20 cellular contexts compared by ENCODE assay signal in genomic region chr15:58547628-58548307, GRCh38.
DNase-seq lines count a peak whose midpoint lies in the region; ATAC-seq and TF ChIP-seq lines count a peak whose summit lies in the region.
"Had no signal": no experiment of that assay in that cellular context is flagged by ENCODE, and none has a peak within 500 bp of the region (broad histone marks: within the 10 kb centered on the region; RNA-seq: fewer than 3 reads in every experiment).

No MANE protein-coding gene starts in this region.

- CTCF ChIA-PET in PC-9 (lab: Charles Lee), result interaction anchor here (0.6 to 0.9 kb wide), 3 partner anchors 17 to 202 kb away, joined by 3 to 11 read pairs (median 6); no protein-coding TSS in a partner anchor

- H3K27ac Mint-ChIP-seq in activated CD4-positive, alpha-beta T cell treated with anti-CD3 and anti-CD28 coated beads, Interleukin-2, amount 10 ng/mL, durations not matched to agents 24 days and 14 days, result peak overlapping the region; percentile 45
- H3K27ac Mint-ChIP-seq: activated B cell treated with CpG ODN at 0.5 μM for 24 hours; CD8-positive, alpha-beta T cell had no signal

- H3K4me2 ChIP-seq in PC-9 (peak overlapping the region; percentile 79), fibroblast of lung (ENCODE audit: extremely low read depth, insufficient read depth, low read length) (no peak overlapping the region), smooth muscle cell (no peak overlapping the region)

- BruUV-seq in PC-9 (replicated peaks; lab: Mats Ljungman, UMichigan), result no TSS peak

- no peak for DNase-seq in activated CD4-positive, alpha-beta T cell treated with anti-CD3 and anti-CD28 coated beads, Interleukin-2, amount 10 ng/mL, durations not matched to agents 24 days and 14 days
- no peak for DNase-seq in activated CD4-positive, alpha-beta T cell treated with anti-CD3 and anti-CD28 coated beads for 4 hours
- no peak for DNase-seq in PC-9
- no peak for DNase-seq in fibroblast of lung (ENCODE audit: low read depth in 2 of 2)
- DNase-seq in smooth muscle cell (lab: John Stamatoyannopoulos, UW; ENCODE audit: unreplicated experiment), result no peak
- no peak for DNase-seq in anterior cingulate cortex (lab: John Stamatoyannopoulos, UW)
- DNase-seq: activated B cell treated with CpG ODN at 0.5 μM for 24 hours; activated CD8-positive, alpha-beta memory T cell treated with anti-CD3 and anti-CD28 coated beads, Interleukin-2, amount 50 U/mL, for 48 hours; activated naive CD4-positive, alpha-beta T cell; CD8-positive, alpha-beta T cell; effector memory CD4-positive, alpha-beta T cell; H7; NCI-H1930; NCI-H510A; nephron progenitor cell; stimulated activated CD4-positive, alpha-beta T cell treated with anti-CD3 and anti-CD28 coated beads, Interleukin-4, amount 100 ng/mL, for 24 hours had no signal

- H3K27me3 ChIP-seq in PC-9 (ENCODE audit: insufficient read depth, low read depth) (no peaks in the 10 kb centered on the region), fibroblast of lung (ENCODE audit: control insufficient read depth, insufficient read depth, low read length) (no peaks in the 10 kb centered on the region), smooth muscle cell (ENCODE audit: low read depth) (no peaks in the 10 kb centered on the region)
- H3K27me3 ChIP-seq: right lobe of liver, testis had no signal

- peaks cover 14% of the 10 kb centered on the region for H3K36me3 Mint-ChIP-seq in activated CD4-positive, alpha-beta T cell treated with anti-CD3 and anti-CD28 coated beads, Interleukin-2, amount 10 ng/mL, durations not matched to agents 24 days and 14 days (ENCODE audit: low read depth)
- H3K36me3 Mint-ChIP-seq: CD8-positive, alpha-beta T cell had no signal

- peaks cover 62% of the 10 kb centered on the region for H3K4me1 Mint-ChIP-seq in activated CD4-positive, alpha-beta T cell treated with anti-CD3 and anti-CD28 coated beads, Interleukin-2, amount 10 ng/mL, durations not matched to agents 24 days and 14 days

- H3K27ac ChIP-seq in PC-9 (peak overlapping the region; percentile 97), fibroblast of lung (ENCODE audit: insufficient read depth, low read length) (peak overlapping the region; percentile 18), smooth muscle cell (ENCODE audit: low read depth) (peak overlapping the region; percentile 71)

- peaks cover 10% of the 10 kb centered on the region for H3K9me3 Mint-ChIP-seq in activated CD4-positive, alpha-beta T cell treated with anti-CD3 and anti-CD28 coated beads, Interleukin-2, amount 10 ng/mL, durations not matched to agents 24 days and 14 days
- H3K9me3 Mint-ChIP-seq: activated B cell treated with CpG ODN at 0.5 μM for 24 hours; CD8-positive, alpha-beta T cell; nephron progenitor cell had no signal

- no peaks in the 10 kb centered on the region for H3K27me3 Mint-ChIP-seq in activated CD4-positive, alpha-beta T cell treated with anti-CD3 and anti-CD28 coated beads, Interleukin-2, amount 10 ng/mL, durations not matched to agents 24 days and 14 days

- no peaks in the 10 kb centered on the region for H4K20me1 ChIP-seq in PC-9 (ENCODE audit: insufficient read depth)
- no peaks in the 10 kb centered on the region for H4K20me1 ChIP-seq in fibroblast of lung (ENCODE audit: control insufficient read depth, extremely low read depth, insufficient read depth, low read length)
- no peaks in the 10 kb centered on the region for H4K20me1 ChIP-seq in smooth muscle cell (ENCODE audit: low read depth)

- no peaks in the 10 kb centered on the region for H3K9me2 ChIP-seq in PC-9 (ENCODE audit: insufficient read depth)

- H3K4me1 ChIP-seq in PC-9 (replicated peaks; ENCODE audit: insufficient read depth) (peaks cover 58% of the 10 kb centered on the region), fibroblast of lung (ENCODE audit: control insufficient read depth, extremely low read depth, insufficient read depth, low read length) (peaks cover 30% of the 10 kb centered on the region), smooth muscle cell (ENCODE audit: low read depth) (peaks cover 32% of the 10 kb centered on the region)

- H3K9me3 ChIP-seq in PC-9 (ENCODE audit: insufficient read depth, low read depth), result no peaks in the 10 kb centered on the region
- no peaks in the 10 kb centered on the region for H3K9me3 ChIP-seq in fibroblast of lung (ENCODE audit: control insufficient read depth, insufficient read depth, low read depth, low read length)
- H3K9me3 ChIP-seq in smooth muscle cell (replicated peaks; ENCODE audit: low read depth), result no peaks in the 10 kb centered on the region
- H3K9me3 ChIP-seq: right lobe of liver, testis had no signal

- ATAC-seq in GM21360 (IDR thresholded peaks at IDR 0.05; ENCODE audit: unreplicated experiment) (no peak), HG02763 (IDR thresholded peaks at IDR 0.05; ENCODE audit: unreplicated experiment) (no peak)
- ATAC-seq: CD8-positive, alpha-beta T cell had no signal

- H3K9ac ChIP-seq in fibroblast of lung (ENCODE audit: insufficient read depth, low read length) (no peak overlapping the region), smooth muscle cell (ENCODE audit: low read depth) (peak overlapping the region; percentile 27)

- no peak overlapping the region for H3K4me3 Mint-ChIP-seq in activated CD4-positive, alpha-beta T cell treated with anti-CD3 and anti-CD28 coated beads, Interleukin-2, amount 10 ng/mL, durations not matched to agents 24 days and 14 days
- H3K4me3 Mint-ChIP-seq: activated B cell treated with CpG ODN at 0.5 μM for 24 hours; CD8-positive, alpha-beta T cell; nephron progenitor cell had no signal

- no peaks in the 10 kb centered on the region for H3K79me2 ChIP-seq in PC-9 (ENCODE audit: low read depth)
- no peaks in the 10 kb centered on the region for H3K79me2 ChIP-seq in fibroblast of lung (ENCODE audit: control insufficient read depth, insufficient read depth, low read length)
- no peaks in the 10 kb centered on the region for H3K79me2 ChIP-seq in smooth muscle cell (ENCODE audit: low read depth)

- H3K36me3 ChIP-seq in PC-9 (ENCODE audit: low read depth) (no peaks in the 10 kb centered on the region), fibroblast of lung (ENCODE audit: control insufficient read depth, insufficient read depth, low read length) (no peaks in the 10 kb centered on the region), smooth muscle cell (ENCODE audit: low read depth) (no peaks in the 10 kb centered on the region)

- TF ChIP-seq CTCF in PC-9 (conservative IDR thresholded peaks at IDR 0.05), result no peak
- no peak for TF ChIP-seq CTCF in fibroblast of lung (conservative IDR thresholded peaks at IDR 0.05 in 1 of 2, IDR thresholded peaks at IDR 0.05 in 1 of 2; ENCODE audit: low read depth in 1 of 2, low read length in 2 of 2)
- no peak for TF ChIP-seq CTCF in smooth muscle cell (IDR thresholded peaks at IDR 0.05; ENCODE audit: borderline replicate concordance, insufficient read depth, poor library complexity, severe bottlenecking)

- WGBS in smooth muscle cell (ENCODE audit: low lambda C conversion rate), result 79% methylated on average over 9 of the region's 9 CpGs

- H3F3A ChIP-seq in PC-9 (ENCODE audit: insufficient read depth, low read depth) (peaks cover 49% of the 10 kb centered on the region), smooth muscle cell (ENCODE audit: low read depth) (peaks cover 50% of the 10 kb centered on the region)

- H3K4me3 ChIP-seq in PC-9 (no peak overlapping the region), fibroblast of lung (replicated peaks in 1 of 4; ENCODE audit: control extremely low read depth in 1 of 4, insufficient read depth in 1 of 4, low read depth in 3 of 4, low read length in 4 of 4) (no peak overlapping the region), smooth muscle cell (no peak overlapping the region)
- H3K4me3 ChIP-seq: right lobe of liver, testis had no signal

- POLR2A ChIA-PET in PC-9 (lab: Charles Lee; ENCODE audit: unreplicated experiment), result interaction anchor here (0.6 to 1.2 kb wide), 11 partner anchors 20 to 303 kb away, joined by 3 to 37 read pairs (median 5); no protein-coding TSS in a partner anchor

- H2AFZ ChIP-seq in PC-9 (no peak overlapping the region), fibroblast of lung (ENCODE audit: low read length) (no peak overlapping the region), smooth muscle cell (ENCODE audit: low read depth) (no peak overlapping the region)

- intact Hi-C loops in activated CD4-positive, alpha-beta T cell treated with anti-CD3 and anti-CD28 coated beads, Interleukin-2, amount 10 ng/mL, durations not matched to agents 24 days and 14 days (cut with micrococcal nuclease), result loop anchor here (5.0 kb wide), 1 partner anchor 75 kb away; no protein-coding TSS in a partner anchor
- intact Hi-C loops in PC-9 (cut with micrococcal nuclease; ENCODE audit: unreplicated experiment), result loop anchor here (1.0 to 2.0 kb wide), 8 partner anchors 26 to 319 kb away; no protein-coding TSS in a partner anchor

Comparison
In these comparisons a context has a peak if more than half of its experiments do, and no peak if none do; other contexts are left out.
1. H3K27ac ChIP-seq: peak in every context shown above with its lines; median percentile 97 in PC-9; 71 in smooth muscle cell; 18 in fibroblast of lung.